In genomic region chr10:112983444-112984056, GRCh38 we compare ENCODE assay signal across 19 cellular contexts.
"Had no signal": no experiment of that assay in that cellular context is flagged by ENCODE, and none has a peak within 500 bp of the region (broad histone marks: within the 10 kb centered on the region; RNA-seq: fewer than 3 reads in every experiment).

No MANE protein-coding gene starts in this region.

- H3K27me3 ChIP-seq: esophagus muscularis mucosa, thyroid gland had no signal

- H3K36me3 Mint-ChIP-seq: activated naive CD4-positive, alpha-beta T cell treated with anti-CD3 and anti-CD28 coated beads, Interleukin-2, amount 10 ng/mL, durations not matched to agents 7 days and 5 days; memory B cell; naive B cell had no signal

- H3K27ac Mint-ChIP-seq: activated naive CD4-positive, alpha-beta T cell treated with anti-CD3 and anti-CD28 coated beads, Interleukin-2, amount 10 ng/mL, durations not matched to agents 7 days and 5 days; memory B cell; stimulated activated naive CD8-positive, alpha-beta T cell treated with anti-CD3 and anti-CD28 coated beads, Interleukin-15, Interleukin-2, amounts not matched to agents 100 ng/mL and 50 ng/mL, for 24 hours had no signal

- H3K9me3 ChIP-seq: esophagus muscularis mucosa, prostate gland, thyroid gland had no signal

- H3K9me3 Mint-ChIP-seq: activated naive CD4-positive, alpha-beta T cell treated with anti-CD3 and anti-CD28 coated beads, Interleukin-2, amount 10 ng/mL, durations not matched to agents 7 days and 5 days; memory B cell; naive B cell; neural crest cell; stimulated activated naive CD8-positive, alpha-beta T cell treated with anti-CD3 and anti-CD28 coated beads, Interleukin-15, Interleukin-2, amounts not matched to agents 100 ng/mL and 50 ng/mL, for 24 hours had no signal

- H3K36me3 ChIP-seq: esophagus muscularis mucosa, prostate gland, thyroid gland had no signal

- H3K4me1 ChIP-seq: prostate gland had no signal

- H3K27ac ChIP-seq: coronary artery, esophagus muscularis mucosa, prostate gland, thyroid gland had no signal

- H3K4me3 Mint-ChIP-seq: activated naive CD4-positive, alpha-beta T cell treated with anti-CD3 and anti-CD28 coated beads, Interleukin-2, amount 10 ng/mL, durations not matched to agents 7 days and 5 days; memory B cell; neural crest cell; stimulated activated naive CD8-positive, alpha-beta T cell treated with anti-CD3 and anti-CD28 coated beads, Interleukin-15, Interleukin-2, amounts not matched to agents 100 ng/mL and 50 ng/mL, for 24 hours had no signal

- DNase-seq: activated CD8-positive, alpha-beta memory T cell treated with anti-CD3 and anti-CD28 coated beads, Interleukin-2, amount 50 U/mL, for 4 hours; activated naive CD4-positive, alpha-beta T cell treated with anti-CD3 and anti-CD28 coated beads, Interleukin-2, amount 10 ng/mL, durations not matched to agents 7 days and 5 days; activated T-cell treated with anti-CD3 and anti-CD28 coated beads, Interleukin-2, amount 50 U/mL, for 48 hours; amygdala; cerebellar nuclear complex; glutamatergic neuron; hypothalamus; left colon; naive B cell; stimulated activated CD4-positive, alpha-beta T cell treated with anti-CD3 and anti-CD28 coated beads, Interleukin-4, amount 100 ng/mL, for 4 hours; substantia nigra; T-helper 9 cell; thyroid gland had no signal

- H3K4me3 ChIP-seq: coronary artery, esophagus muscularis mucosa, prostate gland, thyroid gland had no signal
